17 cellular contexts compared by ENCODE assay signal in the genomic region with DNA sequence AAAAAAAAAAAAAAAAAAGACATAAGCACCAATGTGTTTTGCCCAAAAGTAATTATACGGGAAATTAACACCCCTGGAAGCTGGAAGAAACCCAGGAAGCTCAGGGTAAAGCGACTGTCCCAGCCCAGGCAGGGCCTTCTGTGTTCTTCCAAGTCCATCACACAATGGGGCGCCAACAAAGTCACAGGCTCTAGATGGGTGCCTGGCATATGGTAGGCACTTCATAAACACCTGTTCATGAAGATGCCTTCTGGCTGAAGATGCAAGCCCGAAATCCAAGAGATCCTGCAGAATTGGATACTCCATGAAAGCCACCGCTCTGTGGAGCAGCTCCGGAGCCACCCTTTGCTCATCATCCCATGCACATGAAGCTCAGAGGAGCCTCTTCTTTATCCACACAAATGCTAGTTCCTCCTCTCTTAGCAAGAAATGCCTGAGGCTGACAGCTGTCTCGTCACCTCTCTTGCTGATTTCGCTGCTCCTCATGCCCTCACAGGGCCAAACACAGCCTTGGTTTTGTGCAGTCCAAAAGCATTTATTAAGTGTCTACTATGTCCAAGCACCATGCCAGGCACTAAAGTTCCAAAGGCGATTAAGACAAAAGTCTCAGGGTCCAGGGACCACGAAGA.
DNase-seq lines count a peak whose midpoint lies in the region; ATAC-seq lines count a peak whose summit lies in the region.
"Had no signal": no experiment of that assay in that cellular context is flagged by ENCODE, and none has a peak within 500 bp of the region (broad histone marks: within the 10 kb centered on the region; RNA-seq: fewer than 3 reads in every experiment).

No MANE protein-coding gene starts in this region.

- H3K36me3 ChIP-seq in naive thymus-derived CD4-positive, alpha-beta T cell (ENCODE audit: control insufficient read depth in 2 of 3, insufficient read depth in 3 of 3, low read length in 3 of 3) = no peaks in the 10 kb centered on the region
- H3K36me3 ChIP-seq: esophagus muscularis mucosa, tibial artery had no signal

- no peak overlapping the region for H3K4me3 ChIP-seq in naive thymus-derived CD4-positive, alpha-beta T cell (ENCODE audit: low read length)
- H3K4me3 ChIP-seq: esophagus muscularis mucosa, tibial artery had no signal

- peak overlapping the region; percentile 17 for H3K27ac ChIP-seq in naive thymus-derived CD4-positive, alpha-beta T cell (ENCODE audit: low read depth, low read length)
- H3K27ac ChIP-seq: esophagus muscularis mucosa, tibial artery, VCaP had no signal

- peak overlapping the region; percentile 16 for H3K27ac Mint-ChIP-seq in T-helper 1 cell treated with Interleukin-12 subunit alpha and Interleukin-12 subunit beta and Interleukin-4 antibody, amounts not matched to agents 30 μg/mL and 1 μg/mL, for 36 hours
- peak overlapping the region in 8 of 9 donors; percentile 25 to 94 (median 79) for H3K27ac Mint-ChIP-seq in naive thymus-derived CD4-positive, alpha-beta T cell

- ATAC-seq in naive thymus-derived CD4-positive, alpha-beta T cell = no peak
- ATAC-seq in HG03025 (IDR thresholded peaks at IDR 0.05; ENCODE audit: low FRiP score, unreplicated experiment) (no peak), GM19023 (IDR thresholded peaks at IDR 0.05; ENCODE audit: unreplicated experiment) (no peak)
- ATAC-seq: left lobe of liver had no signal

- H3K4me3 Mint-ChIP-seq in T-helper 1 cell treated with Interleukin-12 subunit alpha and Interleukin-12 subunit beta and Interleukin-4 antibody, amounts not matched to agents 30 μg/mL and 1 μg/mL, for 36 hours = no peak overlapping the region
- peak overlapping the region in 1 of 10 donors; percentile 3 for H3K4me3 Mint-ChIP-seq in naive thymus-derived CD4-positive, alpha-beta T cell

- no peaks in the 10 kb centered on the region for H3K9me3 Mint-ChIP-seq in T-helper 1 cell treated with Interleukin-12 subunit alpha and Interleukin-12 subunit beta and Interleukin-4 antibody, amounts not matched to agents 30 μg/mL and 1 μg/mL, for 36 hours
- no peaks in the 10 kb centered on the region for H3K9me3 Mint-ChIP-seq in naive thymus-derived CD4-positive, alpha-beta T cell
- H3K9me3 Mint-ChIP-seq: activated naive CD4-positive, alpha-beta T cell treated with anti-CD3 and anti-CD28 coated beads, Interleukin-2, amount 50 U/mL, for 72 hours had no signal

- H3K9me3 ChIP-seq in naive thymus-derived CD4-positive, alpha-beta T cell (ENCODE audit: control insufficient read depth in 2 of 3, low read length in 3 of 3) = no peaks in the 10 kb centered on the region
- H3K9me3 ChIP-seq: esophagus muscularis mucosa, tibial artery had no signal

- POLR2A ChIA-PET in naive thymus-derived CD4-positive, alpha-beta T cell (lab: Charles Lee) = interaction anchor here (0.6 to 3.2 kb wide), 3 partner anchors 10 to 47 kb away, joined by 3 to 34 read pairs (median 3); no protein-coding TSS in a partner anchor

- CTCF ChIA-PET in naive thymus-derived CD4-positive, alpha-beta T cell (lab: Charles Lee) = interaction anchor here (0.6 to 6.6 kb wide), 2 partner anchors 14 to 18 kb away, joined by 3 to 38 read pairs; no protein-coding TSS in a partner anchor

- DNase-seq in T-helper 1 cell (no peak), CD1c-positive myeloid dendritic cell (ENCODE audit: extremely low spot score) (peak; percentile 55), NCI-H524 treated with DMSO at 0.1 percent for 48 hours (lab: John Stamatoyannopoulos, UW) (peak; percentile 78), NCI-H1092 (lab: John Stamatoyannopoulos, UW) (no peak)
- no peak for DNase-seq in naive thymus-derived CD4-positive, alpha-beta T cell
- DNase-seq: NCI-H1436, NCI-H226, retina, SW 1271, tibial artery had no signal

- H3K27me3 ChIP-seq in naive thymus-derived CD4-positive, alpha-beta T cell (ENCODE audit: control insufficient read depth in 2 of 2, insufficient read depth in 2 of 2, low read length in 2 of 2) = no peaks in the 10 kb centered on the region
- H3K27me3 ChIP-seq: esophagus muscularis mucosa, tibial artery had no signal

- H3K4me1 ChIP-seq in naive thymus-derived CD4-positive, alpha-beta T cell (ENCODE audit: control insufficient read depth in 2 of 2, insufficient read depth in 2 of 2, low read length in 2 of 2) = peaks cover 30 to 55% of the 10 kb centered on the region in 2 donors
- H3K4me1 ChIP-seq: tibial artery had no signal

- peaks cover 17% of the 10 kb centered on the region for H3K36me3 Mint-ChIP-seq in T-helper 1 cell treated with Interleukin-12 subunit alpha and Interleukin-12 subunit beta and Interleukin-4 antibody, amounts not matched to agents 30 μg/mL and 1 μg/mL, for 36 hours (ENCODE audit: low read depth)
- peaks cover 0 to 16% (median 0%) of the 10 kb centered on the region in 5 donors for H3K36me3 Mint-ChIP-seq in naive thymus-derived CD4-positive, alpha-beta T cell

- peaks cover 49% of the 10 kb centered on the region for H3K4me1 Mint-ChIP-seq in T-helper 1 cell treated with Interleukin-12 subunit alpha and Interleukin-12 subunit beta and Interleukin-4 antibody, amounts not matched to agents 30 μg/mL and 1 μg/mL, for 36 hours (ENCODE audit: low read depth)
- peaks cover 56 to 78% (median 65%) of the 10 kb centered on the region in 7 donors for H3K4me1 Mint-ChIP-seq in naive thymus-derived CD4-positive, alpha-beta T cell

- no peaks in the 10 kb centered on the region for H3K27me3 Mint-ChIP-seq in T-helper 1 cell treated with Interleukin-12 subunit alpha and Interleukin-12 subunit beta and Interleukin-4 antibody, amounts not matched to agents 30 μg/mL and 1 μg/mL, for 36 hours (ENCODE audit: low read depth)
- H3K27me3 Mint-ChIP-seq in naive thymus-derived CD4-positive, alpha-beta T cell = no peaks in the 10 kb centered on the region

- intact Hi-C loops in naive thymus-derived CD4-positive, alpha-beta T cell (cut with micrococcal nuclease) = loop anchor here in 1 of 2 donors (1.0 kb wide), 1 partner anchor 8 kb away; no protein-coding TSS in a partner anchor

Comparison
In these comparisons a context has a peak if more than half of its experiments do, and no peak if none do; other contexts are left out.
1. DNase-seq: peak in CD1c-positive myeloid dendritic cell (single experiment) and NCI-H524 treated with DMSO at 0.1 percent for 48 hours (single experiment); none in T-helper 1 cell (0 of 5), naive thymus-derived CD4-positive, alpha-beta T cell (0 of 9) and NCI-H1092 (single experiment).